ENCODE assay signal across 8 cellular contexts in genomic region chr4:112266823-112267222, GRCh38. TPM values are rescaled to one million over a fixed set of nuclear protein-coding genes. Genes with fewer than 3 reads are reported as not detected.
DNase-seq lines count a peak whose midpoint lies in the region; ATAC-seq and TF ChIP-seq lines count a peak whose summit lies in the region.

No MANE protein-coding gene starts in this region.

- no peak overlapping the region for H2AK5ac ChIP-seq in mesenchymal stem cell (ENCODE audit: low read length, severe bottlenecking)

- H3K4me1 ChIP-seq in Karpas-422 (ENCODE audit: low read length) = no peaks in the 10 kb centered on the region
- H3K4me1 ChIP-seq in mesenchymal stem cell (ENCODE audit: control insufficient read depth, insufficient read depth, low read depth, low read length) = no peaks in the 10 kb centered on the region
- H3K4me1 ChIP-seq in sigmoid colon = no peaks in the 10 kb centered on the region

- peaks cover 26% of the 10 kb centered on the region for H3K36me3 Mint-ChIP-seq in MCF 10A (ENCODE audit: insufficient read depth, unreplicated experiment)

- H4K8ac ChIP-seq in mesenchymal stem cell (ENCODE audit: low read length) = no peak overlapping the region

- no peak overlapping the region for H4K91ac ChIP-seq in mesenchymal stem cell (ENCODE audit: low read length)

- H3K9me3 ChIP-seq in Karpas-422 (ENCODE audit: low read length) (no peaks in the 10 kb centered on the region), mesenchymal stem cell (ENCODE audit: control insufficient read depth, low read length) (no peaks in the 10 kb centered on the region), sigmoid colon (no peaks in the 10 kb centered on the region)

- H3K36me3 ChIP-seq in Karpas-422 (ENCODE audit: insufficient read depth, low read length) (peaks cover 17% of the 10 kb centered on the region; the same call in 1 of the 2 replicates), mesenchymal stem cell (ENCODE audit: control insufficient read depth in 1 of 2, insufficient read depth in 2 of 2, low read depth in 1 of 2, low read length in 2 of 2) (peaks cover 0 to 57% of the 10 kb centered on the region in 2 experiments), sigmoid colon (peaks cover 0 to 39% (median under 1%) of the 10 kb centered on the region in 4 donors)

- no peak for TF ChIP-seq EP300 in sigmoid colon (IDR thresholded peaks at IDR 0.05)

- H3K79me2 ChIP-seq in Karpas-422 (ENCODE audit: low read length) = no peaks in the 10 kb centered on the region; the same call in 1 of the 2 replicates

- no TSS peak for BruUV-seq in MCF 10A (replicated peaks; lab: Mats Ljungman, UMichigan)

- CTCF ChIA-PET in MCF 10A (lab: Yijun Ruan, JAX) = interaction anchor here (0.6 to 1.8 kb wide), 10 partner anchors 10 to 397 kb away, joined by 3 to 6 read pairs (median 3); partner anchors contain the start of gene TIFA

- H2AFZ ChIP-seq in Karpas-422 (ENCODE audit: low read length) (no peak overlapping the region), mesenchymal stem cell (ENCODE audit: low read depth, low read length) (no peak overlapping the region)

- H2BK5ac ChIP-seq in mesenchymal stem cell (ENCODE audit: low read depth, low read length, poor library complexity, severe bottlenecking) = no peak overlapping the region

- no peak overlapping the region for H3K4me3 Mint-ChIP-seq in MCF 10A (ENCODE audit: unreplicated experiment)

- no peak overlapping the region for H3K4me2 ChIP-seq in Karpas-422 (ENCODE audit: low read depth, low read length, poor library complexity, severe bottlenecking)
- H3K4me2 ChIP-seq in mesenchymal stem cell (ENCODE audit: low read length, poor library complexity, severe bottlenecking) = no peak overlapping the region

- peak; percentile 31 for TF ChIP-seq CTCF in MCF 10A (IDR thresholded peaks at IDR 0.05; ENCODE audit: unreplicated experiment)
- no peak for TF ChIP-seq CTCF in sigmoid colon (IDR thresholded peaks at IDR 0.05)

- H3K9me3 Mint-ChIP-seq in MCF 10A (ENCODE audit: unreplicated experiment) = no peaks in the 10 kb centered on the region

- no peaks in the 10 kb centered on the region for H4K20me1 ChIP-seq in Karpas-422 (ENCODE audit: insufficient read depth, low read depth, low read length)

- no peak overlapping the region for H2BK15ac ChIP-seq in mesenchymal stem cell (ENCODE audit: low read depth, poor library complexity, severe bottlenecking)

- 67% methylated on average over 1 of the region's 2 CpGs for WGBS in mesenchymal stem cell
- 62 to 85% methylated on average over 2 of the region's 2 CpGs for WGBS in sigmoid colon, 2 donors

- no peak overlapping the region for H3K23ac ChIP-seq in mesenchymal stem cell (ENCODE audit: low read length in 2 of 2)

- H3K4ac ChIP-seq in mesenchymal stem cell (ENCODE audit: low read depth in 1 of 2, low read length in 2 of 2) = no peak overlapping the region

- no peak overlapping the region for H3K18ac ChIP-seq in mesenchymal stem cell (ENCODE audit: low read depth in 1 of 2, low read length in 2 of 2)

- DNase-seq in CMK (ENCODE audit: low read depth) (peak; percentile 11), Karpas-422 (peak; percentile 57), MCF 10A (ENCODE audit: unreplicated experiment) (peak; percentile 33), mesenchymal stem cell (peak; percentile 28), sigmoid colon (no peak), midbrain (lab: John Stamatoyannopoulos, UW) (no peak), left colon (no peak)

- H2BK120ac ChIP-seq in mesenchymal stem cell (ENCODE audit: low read depth, low read length) = no peak overlapping the region

- H3K4me3 ChIP-seq in Karpas-422 (ENCODE audit: low read length) = no peak overlapping the region
- H3K4me3 ChIP-seq in mesenchymal stem cell (ENCODE audit: insufficient read depth in 1 of 2, low read depth in 1 of 2, low read length in 2 of 2) = no peak overlapping the region
- no peak overlapping the region for H3K4me3 ChIP-seq in sigmoid colon

- no peak overlapping the region for H3K27ac Mint-ChIP-seq in MCF 10A (ENCODE audit: low read depth, unreplicated experiment)

- H3K27me3 ChIP-seq in Karpas-422 (ENCODE audit: low read length) = no peaks in the 10 kb centered on the region
- no peaks in the 10 kb centered on the region for H3K27me3 ChIP-seq in mesenchymal stem cell (ENCODE audit: control insufficient read depth in 1 of 2, insufficient read depth in 1 of 2, low read length in 2 of 2)
- H3K27me3 ChIP-seq in sigmoid colon = no peaks in the 10 kb centered on the region

- no peaks in the 10 kb centered on the region for H3K9me2 ChIP-seq in Karpas-422 (replicated peaks; ENCODE audit: insufficient read depth, low read length)

- TF ChIP-seq POLR2A in sigmoid colon (IDR thresholded peaks at IDR 0.05) = no peak

- intact Hi-C loops in MCF 10A (cut with micrococcal nuclease) (loop anchor here (1.0 kb wide), 2 partner anchors 53 to 168 kb away; no protein-coding TSS in a partner anchor), sigmoid colon (cut with DNase I) (no loop called here), left colon (cut with DNase I, micrococcal nuclease) (no loop called here)

- peaks cover 14% of the 10 kb centered on the region for H3K4me1 Mint-ChIP-seq in MCF 10A (ENCODE audit: insufficient read depth, unreplicated experiment)

- POLR2A ChIA-PET in MCF 10A (lab: Yijun Ruan, JAX) = interaction anchor here (0.9 to 2.4 kb wide), 3 partner anchors 11 to 120 kb away, joined by 3 to 9 read pairs (median 4); no protein-coding TSS in a partner anchor

- H3K9ac ChIP-seq in Karpas-422 (ENCODE audit: low read length) (no peak overlapping the region), mesenchymal stem cell (ENCODE audit: low read length) (peak overlapping the region; percentile 16)

- H3K27me3 Mint-ChIP-seq in MCF 10A (ENCODE audit: insufficient read depth, unreplicated experiment) = no peaks in the 10 kb centered on the region

- no peak overlapping the region for H2BK12ac ChIP-seq in mesenchymal stem cell (ENCODE audit: low read length in 2 of 2)

- no peak overlapping the region for H3K14ac ChIP-seq in mesenchymal stem cell (ENCODE audit: low read length in 2 of 2)

- H3K79me1 ChIP-seq in mesenchymal stem cell (replicated peaks; ENCODE audit: low read length, poor library complexity, severe bottlenecking) = peaks cover 8% of the 10 kb centered on the region

- ATAC-seq in left colon (no peak), HG03025 (IDR thresholded peaks at IDR 0.05; ENCODE audit: low FRiP score, unreplicated experiment) (no peak)

- no peak overlapping the region for H3K27ac ChIP-seq in Karpas-422 (ENCODE audit: low read length)
- H3K27ac ChIP-seq in mesenchymal stem cell (ENCODE audit: low read length, poor library complexity, severe bottlenecking) = no peak overlapping the region
- no peak overlapping the region for H3K27ac ChIP-seq in sigmoid colon

RNA-seq across cellular contexts. Expression of gene TIFA, which starts 18.9 kb away (rescaled TPM):
- total RNA-seq in Karpas-422 (2014; rRNA removed; shearing (Covaris generic); ENCODE audit: low replicate concordance) = 52.4 and 61.0 TPM in 2 replicates
- 7.0 and 9.7 TPM in 2 replicates for total RNA-seq in MCF 10A (2022)
- 1.9 TPM for polyA plus RNA-seq in mesenchymal stem cell (2013, experiment 1 of 2)
- polyA plus RNA-seq in mesenchymal stem cell (2013, experiment 2 of 2) = 2.4 TPM
- total RNA-seq in sigmoid colon = 1 to 10 TPM; 1.1 to 7.9 (median 3.7) TPM
- polyA plus RNA-seq in sigmoid colon = 10 to 100 TPM in 1 of 3 donors, 1 to 10 TPM in 2; 6.0 to 13.5 (median 8.8) TPM
- 1 to 10 TPM; 4.0 to 7.0 TPM for total RNA-seq in left colon

RNA-seq across cellular contexts. Expression of gene ALPK1, which starts 30.3 kb away (rescaled TPM):
- 17.0 and 32.4 TPM in 2 replicates for total RNA-seq in Karpas-422 (2014; rRNA removed; shearing (Covaris generic); ENCODE audit: low replicate concordance)
- total RNA-seq in MCF 10A (2022) (20.3 and 41.0 TPM in 2 replicates), sigmoid colon (10 to 100 TPM; 12.1 to 27.4 (median 18.7) TPM), left colon (10 to 100 TPM; 23.0 to 26.3 TPM)
- 3.2 TPM for polyA plus RNA-seq in mesenchymal stem cell (2013, experiment 1 of 2)
- polyA plus RNA-seq in mesenchymal stem cell (2013, experiment 2 of 2) = 3.1 TPM
- 10 to 100 TPM in 1 of 3 donors, 1 to 10 TPM in 2; 4.2 to 10.2 (median 5.5) TPM for polyA plus RNA-seq in sigmoid colon

RNA-seq across cellular contexts. Expression of gene AP1AR, which starts 35.2 kb away (rescaled TPM):
- 29.7 and 34.5 TPM in 2 replicates for total RNA-seq in Karpas-422 (2014; rRNA removed; shearing (Covaris generic); ENCODE audit: low replicate concordance)
- 38.4 and 39.7 TPM in 2 replicates for total RNA-seq in MCF 10A (2022)
- 11.8 TPM for polyA plus RNA-seq in mesenchymal stem cell (2013, experiment 1 of 2)
- 11.9 TPM for polyA plus RNA-seq in mesenchymal stem cell (2013, experiment 2 of 2)
- 10 to 100 TPM in 3 of 4 donors, 1 to 10 TPM in 1; 6.9 to 20.7 (median 18.9) TPM for total RNA-seq in sigmoid colon
- 10 to 100 TPM; 16.8 to 36.3 (median 35.4) TPM for polyA plus RNA-seq in sigmoid colon
- total RNA-seq in left colon = 10 to 100 TPM; 35.2 to 43.8 TPM

Comparison
In these comparisons a context has a peak if more than half of its experiments do, and no peak if none do; other contexts are left out.
1. DNase-seq: peak in CMK (single experiment), Karpas-422 (single experiment), MCF 10A (single experiment) and mesenchymal stem cell (single experiment); none in sigmoid colon (single experiment), midbrain (single experiment) and left colon (0 of 2).